8 cellular contexts compared by ENCODE assay signal in the genomic region with DNA sequence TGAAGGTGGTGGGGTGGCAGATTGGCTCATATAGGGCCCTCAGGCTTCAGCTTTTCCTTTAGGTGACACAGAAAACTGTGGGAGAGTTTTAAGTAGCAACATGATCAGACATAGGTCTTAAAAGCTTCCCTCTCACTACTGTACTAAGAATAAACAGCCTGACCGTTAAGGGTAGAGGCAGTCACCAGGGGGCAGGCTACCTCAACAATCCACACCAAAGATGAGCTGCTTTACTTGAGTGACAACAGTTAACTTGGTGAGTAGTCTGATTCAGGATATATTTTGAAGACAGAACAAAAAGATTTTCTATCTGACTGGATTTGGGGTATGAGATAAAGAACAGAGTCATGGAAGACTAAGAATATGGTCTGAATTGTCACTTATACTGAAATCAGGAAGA. TPM values are rescaled to one million over a fixed set of nuclear protein-coding genes. Genes with fewer than 3 reads are reported as not detected.
DNase-seq lines count a peak whose midpoint lies in the region; ATAC-seq and TF ChIP-seq lines count a peak whose summit lies in the region.

No MANE protein-coding gene starts in this region.

- H3K27me3 ChIP-seq in CD8-positive, alpha-beta memory T cell (ENCODE audit: insufficient read depth, low read length, poor library complexity, severe bottlenecking), result no peaks in the 10 kb centered on the region
- no peaks in the 10 kb centered on the region for H3K27me3 ChIP-seq in upper lobe of right lung

- no peaks in the 10 kb centered on the region for H3K9me3 ChIP-seq in CD8-positive, alpha-beta memory T cell (ENCODE audit: low read length)
- no peaks in the 10 kb centered on the region for H3K9me3 ChIP-seq in upper lobe of right lung

- POLR2A ChIA-PET in CD8-positive, alpha-beta memory T cell (lab: Charles Lee), result no interaction called here
- POLR2A ChIA-PET in activated CD4-positive, alpha-beta memory T cell treated with anti-CD3 and anti-CD28 coated beads for 36 hours (lab: Charles Lee), result interaction anchor here (0.5 kb wide), 1 partner anchor 205 kb away, joined by 3 read pairs; no protein-coding TSS in a partner anchor

- peaks cover 7 to 23% (median 17%) of the 10 kb centered on the region in 3 donors for H3K4me1 Mint-ChIP-seq in CD8-positive, alpha-beta memory T cell
- peaks cover 5% of the 10 kb centered on the region for H3K4me1 Mint-ChIP-seq in activated CD4-positive, alpha-beta memory T cell treated with anti-CD3 and anti-CD28 coated beads for 36 hours (ENCODE audit: low read depth)
- H3K4me1 Mint-ChIP-seq in neural crest cell, result no peaks in the 10 kb centered on the region

- ATAC-seq in GM21360 (IDR thresholded peaks at IDR 0.05; ENCODE audit: unreplicated experiment) (peak; percentile 75), upper lobe of right lung (peak; percentile 75), GM18870 (IDR thresholded peaks at IDR 0.05; ENCODE audit: unreplicated experiment) (no peak)

- DNase-seq in CD8-positive, alpha-beta memory T cell, result peak; percentile 23 to 52 (median 27)
- DNase-seq in NCI-H2196 (lab: John Stamatoyannopoulos, UW; ENCODE audit: unreplicated experiment) (peak; percentile 49), epithelial cell of esophagus (ENCODE audit: low read depth) (peak; percentile 59), neural crest cell (ENCODE audit: low read depth, low spot score) (peak; percentile 35), upper lobe of right lung (no peak)
- DNase-seq in activated CD4-positive, alpha-beta memory T cell treated with anti-CD3 and anti-CD28 coated beads for 36 hours, result peak; percentile 79

- CTCF ChIA-PET in CD8-positive, alpha-beta memory T cell (lab: Charles Lee), result interaction anchor here (0.7 to 2.7 kb wide), 6 partner anchors 10 to 286 kb away, joined by 3 to 10 read pairs (median 4); no protein-coding TSS in a partner anchor
- CTCF ChIA-PET in activated CD4-positive, alpha-beta memory T cell treated with anti-CD3 and anti-CD28 coated beads for 36 hours (lab: Charles Lee), result interaction anchor here (0.6 to 5.9 kb wide), 18 partner anchors 9 to 237 kb away, joined by 3 to 79 read pairs (median 4); no protein-coding TSS in a partner anchor

- no peaks in the 10 kb centered on the region for H3K4me1 ChIP-seq in CD8-positive, alpha-beta memory T cell (ENCODE audit: insufficient read depth, low read length)
- H3K4me1 ChIP-seq in upper lobe of right lung, result peaks cover 2% of the 10 kb centered on the region

- peaks cover 43% of the 10 kb centered on the region for H3K36me3 ChIP-seq in CD8-positive, alpha-beta memory T cell (ENCODE audit: insufficient read depth, low read length)
- peaks cover 89% of the 10 kb centered on the region for H3K36me3 ChIP-seq in upper lobe of right lung

- peak; percentile 72 for TF ChIP-seq CTCF in epithelial cell of esophagus (IDR thresholded peaks at IDR 0.05; ENCODE audit: insufficient read depth, low read depth, low read length, missing control alignments)
- peak; percentile 73 for TF ChIP-seq CTCF in neural crest cell (conservative IDR thresholded peaks at IDR 0.05)
- TF ChIP-seq CTCF in upper lobe of right lung (IDR thresholded peaks at IDR 0.05), result peak; percentile 49

- H3K27ac ChIP-seq in CD8-positive, alpha-beta memory T cell (ENCODE audit: low read depth, low read length), result no peak overlapping the region
- no peak overlapping the region for H3K27ac ChIP-seq in upper lobe of right lung

- intact Hi-C loops in activated CD4-positive, alpha-beta memory T cell treated with anti-CD3 and anti-CD28 coated beads for 36 hours (cut with micrococcal nuclease), result loop anchor here (1.0 to 2.0 kb wide), 2 partner anchors 52 to 231 kb away; no protein-coding TSS in a partner anchor
- intact Hi-C loops in upper lobe of right lung (cut with DNase I), result no loop called here

- no peak overlapping the region for H3K4me3 Mint-ChIP-seq in CD8-positive, alpha-beta memory T cell
- H3K4me3 Mint-ChIP-seq in activated CD4-positive, alpha-beta memory T cell treated with anti-CD3 and anti-CD28 coated beads for 36 hours, result no peak overlapping the region
- no peak overlapping the region for H3K4me3 Mint-ChIP-seq in neural crest cell

- no peaks in the 10 kb centered on the region for H3K9me3 Mint-ChIP-seq in CD8-positive, alpha-beta memory T cell
- no peaks in the 10 kb centered on the region for H3K9me3 Mint-ChIP-seq in activated CD4-positive, alpha-beta memory T cell treated with anti-CD3 and anti-CD28 coated beads for 36 hours
- no peaks in the 10 kb centered on the region for H3K9me3 Mint-ChIP-seq in neural crest cell

- peaks cover 0 to 85% (median 28%) of the 10 kb centered on the region in 3 donors for H3K36me3 Mint-ChIP-seq in CD8-positive, alpha-beta memory T cell
- H3K36me3 Mint-ChIP-seq in activated CD4-positive, alpha-beta memory T cell treated with anti-CD3 and anti-CD28 coated beads for 36 hours, result peaks cover 40% of the 10 kb centered on the region
- peaks cover 7% of the 10 kb centered on the region for H3K36me3 Mint-ChIP-seq in neural crest cell (ENCODE audit: low read depth)

- H3K27me3 Mint-ChIP-seq in CD8-positive, alpha-beta memory T cell, result no peaks in the 10 kb centered on the region
- H3K27me3 Mint-ChIP-seq in activated CD4-positive, alpha-beta memory T cell treated with anti-CD3 and anti-CD28 coated beads for 36 hours, result no peaks in the 10 kb centered on the region
- no peaks in the 10 kb centered on the region for H3K27me3 Mint-ChIP-seq in neural crest cell (ENCODE audit: low read depth)

- no peak overlapping the region for H3K4me3 ChIP-seq in CD8-positive, alpha-beta memory T cell (ENCODE audit: low read length)
- H3K4me3 ChIP-seq in epithelial cell of esophagus (ENCODE audit: low read length) (no peak overlapping the region), upper lobe of right lung (no peak overlapping the region)

- peak overlapping the region in 6 of 8 donors; percentile 0 to 80 (median 36) for H3K27ac Mint-ChIP-seq in CD8-positive, alpha-beta memory T cell
- H3K27ac Mint-ChIP-seq in activated CD4-positive, alpha-beta memory T cell treated with anti-CD3 and anti-CD28 coated beads for 36 hours, result peak overlapping the region; percentile 21
- H3K27ac Mint-ChIP-seq in neural crest cell (ENCODE audit: unreplicated experiment), result no peak overlapping the region

RNA-seq across cellular contexts. Expression of a gene that starts 53.7 kb away (rescaled TPM):
- total RNA-seq in CD8-positive, alpha-beta memory T cell, result 10 to 100 TPM; 27.8 to 30.9 TPM
- polyA plus RNA-seq in CD8-positive, alpha-beta memory T cell, result 25.6 TPM
- total RNA-seq in activated CD4-positive, alpha-beta memory T cell treated with anti-CD3 and anti-CD28 coated beads for 36 hours, result 10 to 100 TPM; 31.1 to 34.9 TPM
- total RNA-seq in neural crest cell, result 22.2 and 25.4 TPM in 2 replicates
- total RNA-seq in upper lobe of right lung, result 104 TPM
